In the genomic region with DNA sequence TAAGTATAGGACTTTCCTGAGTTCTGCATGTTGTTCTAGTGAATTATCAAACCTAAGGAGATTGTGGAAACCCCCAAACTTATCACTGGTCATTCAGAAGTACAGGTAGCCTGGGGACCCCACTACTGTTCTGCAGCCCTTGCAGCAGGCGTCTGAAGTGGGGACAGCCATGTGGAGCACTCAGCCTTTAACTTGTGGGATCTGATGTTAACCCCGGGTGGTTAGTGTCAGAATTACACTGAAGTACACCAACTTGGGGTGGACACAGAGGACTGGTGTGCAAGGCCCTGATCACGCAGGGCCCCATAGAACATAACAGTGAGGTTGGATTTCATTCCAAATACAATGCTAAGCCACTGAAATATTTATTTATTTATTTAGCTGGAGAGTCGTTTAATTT, we compare ENCODE assay signal across 31 cellular contexts.
"Had no signal": no experiment of that assay in that cellular context is flagged by ENCODE, and none has a peak within 500 bp of the region (broad histone marks: within the 10 kb centered on the region; RNA-seq: fewer than 3 reads in every experiment).

No MANE protein-coding gene starts in this region.

- H3K27me3 Mint-ChIP-seq: activated CD8-positive, alpha-beta T cell treated with anti-CD3 and anti-CD28 coated beads for 36 hours; activated naive CD8-positive, alpha-beta T cell treated with anti-CD3 and anti-CD28 coated beads for 36 hours; activated naive CD8-positive, alpha-beta T cell treated with anti-CD3 and anti-CD28 coated beads, Interleukin-2, amount 50 U/mL, for 24 hours; brain had no signal

- H3K4me3 ChIP-seq: adrenal gland, ascending aorta, breast epithelium, cardiac muscle cell, colonic mucosa, gastrocnemius medialis, heart right ventricle had no signal

- H3K4me1 Mint-ChIP-seq: activated B cell treated with CpG ODN at 0.5 μM for 24 hours; activated naive CD4-positive, alpha-beta T cell treated with anti-CD3 and anti-CD28 coated beads, Interleukin-2, amount 50 U/mL, for 24 hours; activated naive CD8-positive, alpha-beta T cell treated with anti-CD3 and anti-CD28 coated beads for 36 hours; activated naive CD8-positive, alpha-beta T cell treated with anti-CD3 and anti-CD28 coated beads, Interleukin-2, amount 50 U/mL, for 24 hours; activated T-helper 17 cell treated with anti-CD3 and anti-CD28 coated beads, Interleukin-2, amount 50 U/mL, for 72 hours; T-helper 17 cell had no signal

- H3K27ac Mint-ChIP-seq: activated B cell treated with CpG ODN at 0.5 μM for 24 hours; activated CD8-positive, alpha-beta T cell treated with anti-CD3 and anti-CD28 coated beads for 36 hours; activated naive CD4-positive, alpha-beta T cell treated with anti-CD3 and anti-CD28 coated beads for 36 hours; activated naive CD4-positive, alpha-beta T cell treated with anti-CD3 and anti-CD28 coated beads, Interleukin-2, amount 50 U/mL, for 24 hours; activated naive CD8-positive, alpha-beta T cell treated with anti-CD3 and anti-CD28 coated beads for 36 hours; activated naive CD8-positive, alpha-beta T cell treated with anti-CD3 and anti-CD28 coated beads, Interleukin-2, amount 50 U/mL, for 24 hours; activated T-helper 17 cell treated with anti-CD3 and anti-CD28 coated beads, Interleukin-2, amount 50 U/mL, for 72 hours; T-helper 17 cell; T-helper 2 cell treated with Interferon-gamma antibody and Interleukin-4, amounts not matched to agents 5 μg/mL and 100 μg/mL, for 36 hours had no signal

- H3K9me3 Mint-ChIP-seq: activated B cell treated with CpG ODN at 0.5 μM for 24 hours; activated CD8-positive, alpha-beta T cell treated with anti-CD3 and anti-CD28 coated beads for 36 hours; activated naive CD4-positive, alpha-beta T cell treated with anti-CD3 and anti-CD28 coated beads for 36 hours; activated naive CD4-positive, alpha-beta T cell treated with anti-CD3 and anti-CD28 coated beads, Interleukin-2, amount 50 U/mL, for 24 hours; activated naive CD8-positive, alpha-beta T cell treated with anti-CD3 and anti-CD28 coated beads for 36 hours; activated naive CD8-positive, alpha-beta T cell treated with anti-CD3 and anti-CD28 coated beads, Interleukin-2, amount 50 U/mL, for 24 hours; activated T-cell treated with anti-CD3 and anti-CD28 coated beads, Interleukin-2, amount 50 U/mL, for 4 hours; activated T-helper 17 cell treated with anti-CD3 and anti-CD28 coated beads, Interleukin-2, amount 50 U/mL, for 72 hours; T-helper 2 cell treated with Interferon-gamma antibody and Interleukin-4, amounts not matched to agents 5 μg/mL and 100 μg/mL, for 36 hours had no signal

- DNase-seq: activated B cell treated with CpG ODN at 0.5 μM for 24 hours; activated CD4-positive, alpha-beta T cell treated with anti-CD3 and anti-CD28 coated beads for 48 hours; activated CD4-positive, alpha-beta T cell treated with anti-CD3 and anti-CD28 coated beads, Interleukin-2, amount 50 U/mL, for 1 hour; activated CD4-positive, alpha-beta T cell treated with anti-CD3 and anti-CD28 coated beads, Interleukin-2, amount 50 U/mL, for 48 hours; activated CD8-positive, alpha-beta memory T cell treated with anti-CD3 and anti-CD28 coated beads for 24 hours; activated CD8-positive, alpha-beta T cell treated with anti-CD3 and anti-CD28 coated beads for 36 hours; activated effector memory CD4-positive, alpha-beta T cell treated with Interleukin-2 at 50 U/mL for 16 hours; activated gamma-delta T cell treated with Interleukin-2 at 50 U/mL for 16 hours; activated naive CD4-positive, alpha-beta T cell treated with anti-CD3 and anti-CD28 coated beads for 36 hours; activated naive CD8-positive, alpha-beta T cell treated with anti-CD3 and anti-CD28 coated beads for 36 hours; activated naive CD8-positive, alpha-beta T cell treated with anti-CD3 and anti-CD28 coated beads, Interleukin-2, amount 50 U/mL, for 24 hours; activated T-cell treated with anti-CD3 and anti-CD28 coated beads, Interleukin-2, amount 50 U/mL, for 4 hours; adrenal gland; central memory CD4-positive, alpha-beta T cell; cerebellar nuclear complex; colonic mucosa; effector CD8-positive, alpha-beta T cell; foreskin keratinocyte; gastrocnemius medialis; heart right ventricle; T-helper 1 cell; T-helper 17 cell; T1000; WERI-Rb-1 had no signal

- H3K4me3 Mint-ChIP-seq: activated B cell treated with CpG ODN at 0.5 μM for 24 hours; activated CD8-positive, alpha-beta T cell treated with anti-CD3 and anti-CD28 coated beads for 36 hours; activated naive CD4-positive, alpha-beta T cell treated with anti-CD3 and anti-CD28 coated beads for 36 hours; activated naive CD4-positive, alpha-beta T cell treated with anti-CD3 and anti-CD28 coated beads, Interleukin-2, amount 50 U/mL, for 24 hours; activated naive CD8-positive, alpha-beta T cell treated with anti-CD3 and anti-CD28 coated beads for 36 hours; activated naive CD8-positive, alpha-beta T cell treated with anti-CD3 and anti-CD28 coated beads, Interleukin-2, amount 50 U/mL, for 24 hours; activated T-cell treated with anti-CD3 and anti-CD28 coated beads, Interleukin-2, amount 50 U/mL, for 4 hours; activated T-helper 17 cell treated with anti-CD3 and anti-CD28 coated beads, Interleukin-2, amount 50 U/mL, for 72 hours; brain; T-helper 17 cell; T-helper 2 cell treated with Interferon-gamma antibody and Interleukin-4, amounts not matched to agents 5 μg/mL and 100 μg/mL, for 36 hours had no signal

- H3K36me3 Mint-ChIP-seq: activated naive CD4-positive, alpha-beta T cell treated with anti-CD3 and anti-CD28 coated beads, Interleukin-2, amount 50 U/mL, for 24 hours; activated naive CD8-positive, alpha-beta T cell treated with anti-CD3 and anti-CD28 coated beads for 36 hours had no signal
